8 cellular contexts compared by ENCODE assay signal in genomic region chr16:86740817-86741799, GRCh38.
DNase-seq lines count a peak whose midpoint lies in the region; ATAC-seq and TF ChIP-seq lines count a peak whose summit lies in the region.

No MANE protein-coding gene starts in this region.

- H3K4me3 ChIP-seq in Panc1 (ENCODE audit: low read depth in 2 of 2, low read length in 2 of 2): peak overlapping the region; percentile 14 to 52

- no peaks in the 10 kb centered on the region for H3K9me3 ChIP-seq in Panc1 (ENCODE audit: control insufficient read depth, insufficient read depth, low read depth, low read length)

- POLR2A ChIA-PET in Panc1 (lab: Charles Lee): no interaction called here

- CTCF ChIA-PET in Panc1 (lab: Charles Lee): no interaction called here

- H3K27me3 Mint-ChIP-seq in nephron progenitor cell (ENCODE audit: low read depth, poor library complexity): peaks cover 20% of the 10 kb centered on the region

- H3K4me1 Mint-ChIP-seq in nephron progenitor cell: peaks cover 80% of the 10 kb centered on the region

- TF ChIP-seq CTCF in Panc1 (IDR thresholded peaks at IDR 0.05): no peak
- no peak for TF ChIP-seq CTCF in nephron progenitor cell (IDR thresholded peaks at IDR 0.05)

- peak overlapping the region; percentile 62 for H3K4me3 Mint-ChIP-seq in nephron progenitor cell

- ATAC-seq in Panc1 (peak; percentile 91), esophagus mucosa (peak; percentile 41)

- H3K27me3 ChIP-seq in Panc1 (ENCODE audit: control insufficient read depth, insufficient read depth, low read length): no peaks in the 10 kb centered on the region

- H3K4me1 ChIP-seq in Panc1 (ENCODE audit: control insufficient read depth, insufficient read depth, low read length): no peaks in the 10 kb centered on the region

- H3K27ac Mint-ChIP-seq in nephron progenitor cell: peak overlapping the region; percentile 94

- peaks cover 12% of the 10 kb centered on the region for H3K36me3 Mint-ChIP-seq in nephron progenitor cell (ENCODE audit: low read depth)

- DNase-seq in COLO829 (ENCODE audit: low spot score) (peak; percentile 9), Panc1 (ENCODE audit: low read depth, low spot score) (peak; percentile 18), nephron progenitor cell (peak; percentile 82), SK-N-DZ (ENCODE audit: low spot score) (no peak), T-helper 9 cell (no peak), SW 1271 (lab: John Stamatoyannopoulos, UW) (no peak)
- no peak for DNase-seq in stimulated activated naive CD4-positive, alpha-beta T cell (lab: John Stamatoyannopoulos, UW)

- in situ Hi-C loops in Panc1 (cut with HindIII; ENCODE audit: low pct_unique_long_range_greater_than_20kb, low sequenced_read_pairs): no loop called here

- H3K27ac ChIP-seq in Panc1 (ENCODE audit: low read length): peak overlapping the region; percentile 31; the same call in 1 of the 2 replicates

- no peaks in the 10 kb centered on the region for H3K36me3 ChIP-seq in Panc1 (ENCODE audit: control insufficient read depth, insufficient read depth, low read length)

- H3K9me3 Mint-ChIP-seq in nephron progenitor cell: peaks cover 27% of the 10 kb centered on the region

- BruUV-seq in Panc1 (replicated peaks; lab: Mats Ljungman, UMichigan): no TSS peak

- intact Hi-C loops in Panc1 (cut with micrococcal nuclease; ENCODE audit: unreplicated experiment): no loop called here

Comparison
In these comparisons a context has a peak if more than half of its experiments do, and no peak if none do; other contexts are left out.
1. DNase-seq: peak in COLO829 (single experiment), Panc1 (single experiment) and nephron progenitor cell (single experiment); none in SK-N-DZ (single experiment), T-helper 9 cell (single experiment), stimulated activated naive CD4-positive, alpha-beta T cell (0 of 6) and SW 1271 (0 of 2).